ENCODE assay signal across 23 cellular contexts in the genomic region with DNA sequence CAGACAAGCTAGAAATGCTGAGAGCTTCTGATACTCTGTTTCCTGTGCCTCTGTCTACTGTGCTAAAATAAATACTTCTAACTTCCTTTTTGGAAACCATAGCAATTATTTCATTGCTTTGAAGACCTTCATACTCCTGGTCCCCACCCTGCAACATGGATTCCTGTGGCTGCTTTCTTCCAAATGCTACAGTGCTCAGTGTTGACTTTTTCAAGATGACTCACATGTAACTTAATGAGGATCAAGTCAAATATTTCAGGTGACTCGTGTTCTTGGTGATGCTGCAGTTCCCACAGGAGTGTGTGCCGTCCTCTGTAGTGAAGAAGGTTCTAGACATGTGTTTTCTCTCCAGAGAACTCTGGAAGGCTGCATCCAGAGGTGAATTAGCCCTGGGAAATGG.
DNase-seq lines count a peak whose midpoint lies in the region; ATAC-seq, FAIRE-seq and TF ChIP-seq lines count a peak whose summit lies in the region.
"Had no signal": no experiment of that assay in that cellular context is flagged by ENCODE, and none has a peak within 500 bp of the region (broad histone marks: within the 10 kb centered on the region; RNA-seq: fewer than 3 reads in every experiment).

No MANE protein-coding gene starts in this region.

- H3K4me3 ChIP-seq in HEK293 (ENCODE audit: low read depth, low read length) (no peak overlapping the region), epithelial cell of esophagus (ENCODE audit: low read length) (no peak overlapping the region)
- H3K4me3 ChIP-seq: gastrocnemius medialis, lower lobe of right lung, thyroid gland had no signal

- H3K9me3 ChIP-seq in HEK293 (ENCODE audit: control insufficient read depth, insufficient read depth, low read depth, low read length): no peaks in the 10 kb centered on the region
- H3K9me3 ChIP-seq: BE2C, gastrocnemius medialis, lower lobe of right lung, thyroid gland had no signal

- no peak for FAIRE-seq in RCC 7860 (lab: Jason Lieb, UNC)
- FAIRE-seq: D721Med had no signal

- POLR2A ChIA-PET in HEK293 (lab: Yijun Ruan, JAX): no interaction called here

- ATAC-seq in GM21723 (IDR thresholded peaks at IDR 0.05; ENCODE audit: unreplicated experiment) (no peak), HG02840 (IDR thresholded peaks at IDR 0.05; ENCODE audit: low FRiP score, unreplicated experiment) (no peak)
- ATAC-seq: activated T-cell treated with anti-CD3 and anti-CD28 coated beads, Interleukin-2, amount 50 U/mL, for 4 hours; gastrocnemius medialis; lower lobe of right lung; stimulated activated naive B cell treated with anti-CD40 and anti-IgM and Interleukin-4, amounts not matched to agents 10 μg/mL and 1 μg/mL and 100 μg/mL, for 72 hours had no signal

- no peak for TF ChIP-seq CTCF in HEK293 (tag by site-specific recombination; IDR thresholded peaks at IDR 0.05)
- no peak for TF ChIP-seq CTCF in epithelial cell of esophagus (IDR thresholded peaks at IDR 0.05; ENCODE audit: insufficient read depth, low read depth, low read length, missing control alignments)

- no peak overlapping the region for H3K27ac ChIP-seq in HEK293 (ENCODE audit: extremely low read depth, low read depth, low read length)
- H3K27ac ChIP-seq: gastrocnemius medialis, lower lobe of right lung, thyroid gland, WERI-Rb-1 had no signal

- H3K36me3 ChIP-seq in HEK293 (ENCODE audit: control insufficient read depth in 2 of 2, insufficient read depth in 1 of 2, low read length in 2 of 2): no peaks in the 10 kb centered on the region
- H3K36me3 ChIP-seq: BE2C, gastrocnemius medialis, lower lobe of right lung, thyroid gland, WERI-Rb-1 had no signal

- peak; percentile 15 for DNase-seq in RCC 7860 (ENCODE audit: low spot score)
- DNase-seq in epithelial cell of esophagus (ENCODE audit: low read depth): peak; percentile 45
- peak; percentile 67 for DNase-seq in non-pigmented ciliary epithelial cell (ENCODE audit: low read depth)
- DNase-seq in cortex of kidney (lab: John Stamatoyannopoulos, UW): no peak
- DNase-seq: activated CD4-positive, alpha-beta memory T cell treated with anti-CD3 and anti-CD28 coated beads, Interleukin-2, amount 10 ng/mL, durations not matched to agents 7 days and 5 days; activated T-cell treated with anti-CD3 and anti-CD28 coated beads, Interleukin-2, amount 50 U/mL, for 4 hours; BE2C; central memory CD4-positive, alpha-beta T cell; gastrocnemius medialis; H7; Kasumi-1; lower lobe of right lung; naive B cell; NCI-H1436 treated with DMSO at 0.1 percent for 48 hours; NCI-H82; stimulated activated naive B cell treated with anti-CD40 and anti-IgM and Interleukin-4, amounts not matched to agents 10 μg/mL and 1 μg/mL and 100 μg/mL, for 72 hours; SW 1271; thyroid gland; WERI-Rb-1 had no signal

- H3K4me1 ChIP-seq in HEK293 (ENCODE audit: control insufficient read depth, insufficient read depth, low read length): no peaks in the 10 kb centered on the region; the same call in 1 of the 2 replicates
- H3K4me1 ChIP-seq: BE2C, gastrocnemius medialis, lower lobe of right lung, thyroid gland had no signal

- CTCF ChIA-PET in HEK293 (lab: Yijun Ruan, JAX): interaction anchor here (0.6 to 0.7 kb wide), 2 partner anchors 95 to 1392 kb away, joined by 3 to 4 read pairs; no protein-coding TSS in a partner anchor

TF ChIP-seq in HEK293, 187 proteins besides CTCF, POLR2A, EP300 and RAD21:
- TF ChIP-seq, protein P1, sequence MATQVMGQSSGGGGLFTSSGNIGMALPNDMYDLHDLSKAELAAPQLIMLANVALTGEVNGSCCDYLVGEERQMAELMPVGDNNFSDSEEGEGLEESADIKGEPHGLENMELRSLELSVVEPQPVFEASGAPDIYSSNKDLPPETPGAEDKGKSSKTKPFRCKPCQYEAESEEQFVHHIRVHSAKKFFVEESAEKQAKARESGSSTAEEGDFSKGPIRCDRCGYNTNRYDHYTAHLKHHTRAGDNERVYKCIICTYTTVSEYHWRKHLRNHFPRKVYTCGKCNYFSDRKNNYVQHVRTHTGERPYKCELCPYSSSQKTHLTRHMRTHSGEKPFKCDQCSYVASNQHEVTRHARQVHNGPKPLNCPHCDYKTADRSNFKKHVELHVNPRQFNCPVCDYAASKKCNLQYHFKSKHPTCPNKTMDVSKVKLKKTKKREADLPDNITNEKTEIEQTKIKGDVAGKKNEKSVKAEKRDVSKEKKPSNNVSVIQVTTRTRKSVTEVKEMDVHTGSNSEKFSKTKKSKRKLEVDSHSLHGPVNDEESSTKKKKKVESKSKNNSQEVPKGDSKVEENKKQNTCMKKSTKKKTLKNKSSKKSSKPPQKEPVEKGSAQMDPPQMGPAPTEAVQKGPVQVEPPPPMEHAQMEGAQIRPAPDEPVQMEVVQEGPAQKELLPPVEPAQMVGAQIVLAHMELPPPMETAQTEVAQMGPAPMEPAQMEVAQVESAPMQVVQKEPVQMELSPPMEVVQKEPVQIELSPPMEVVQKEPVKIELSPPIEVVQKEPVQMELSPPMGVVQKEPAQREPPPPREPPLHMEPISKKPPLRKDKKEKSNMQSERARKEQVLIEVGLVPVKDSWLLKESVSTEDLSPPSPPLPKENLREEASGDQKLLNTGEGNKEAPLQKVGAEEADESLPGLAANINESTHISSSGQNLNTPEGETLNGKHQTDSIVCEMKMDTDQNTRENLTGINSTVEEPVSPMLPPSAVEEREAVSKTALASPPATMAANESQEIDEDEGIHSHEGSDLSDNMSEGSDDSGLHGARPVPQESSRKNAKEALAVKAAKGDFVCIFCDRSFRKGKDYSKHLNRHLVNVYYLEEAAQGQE (tag by site-specific recombination; IDR thresholded peaks at IDR 0.05): no peak
- TF ChIP-seq ZBTB20 (tag by site-specific recombination; IDR thresholded peaks at IDR 0.05): peak; percentile 45
